8 cellular contexts compared by ENCODE assay signal in genomic region chr10:71963756-71964668, GRCh38. TPM values are rescaled to one million over a fixed set of nuclear protein-coding genes. Genes with fewer than 3 reads are reported as not detected.
DNase-seq lines count a peak whose midpoint lies in the region; ATAC-seq and TF ChIP-seq lines count a peak whose summit lies in the region.

Gene CHST3 (plus strand): TSS chr10:71964395. CDS start chr10:72005843, 41,448 bp downstream.

- peaks cover 45% of the 10 kb centered on the region for H3K27me3 Mint-ChIP-seq in activated CD4-positive, alpha-beta T cell treated with anti-CD3 and anti-CD28 coated beads for 36 hours

- intact Hi-C loops in activated CD4-positive, alpha-beta T cell treated with anti-CD3 and anti-CD28 coated beads for 36 hours (cut with DNase I, micrococcal nuclease) = loop anchor here in 1 of 2 experiments (10.0 kb wide), 1 partner anchor 281 kb away; no protein-coding TSS in a partner anchor
- intact Hi-C loops in lower lobe of right lung (cut with DNase I) = no loop called here

- H3K36me3 ChIP-seq in lower lobe of right lung = no peaks in the 10 kb centered on the region

- peaks cover 33% of the 10 kb centered on the region for H3K4me1 ChIP-seq in lower lobe of right lung

- H3K27me3 ChIP-seq in lower lobe of right lung (ENCODE audit: low read depth) = peaks cover 12% of the 10 kb centered on the region

- peak within 1 kb of the TSS; percentile 78 for H3K27ac Mint-ChIP-seq in activated CD4-positive, alpha-beta T cell treated with anti-CD3 and anti-CD28 coated beads for 36 hours

- POLR2A ChIA-PET in activated CD4-positive, alpha-beta T cell treated with anti-CD3 and anti-CD28 coated beads for 36 hours (lab: Charles Lee) = interaction anchor here (0.6 kb wide), 1 partner anchor 67 kb away, joined by 5 read pairs; no protein-coding TSS in a partner anchor
- POLR2A ChIA-PET in RWPE1 (lab: Yijun Ruan, JAX; ENCODE audit: low non-redundant PET) = no interaction called here

- no peaks in the 10 kb centered on the region for H3K9me3 Mint-ChIP-seq in activated CD4-positive, alpha-beta T cell treated with anti-CD3 and anti-CD28 coated beads for 36 hours (ENCODE audit: low read depth)

- TF ChIP-seq CTCF in RWPE1 (conservative IDR thresholded peaks at IDR 0.05; ENCODE audit: low read depth) (no peak), lower lobe of right lung (IDR thresholded peaks at IDR 0.05) (no peak)

- CTCF ChIA-PET in activated CD4-positive, alpha-beta T cell treated with anti-CD3 and anti-CD28 coated beads for 36 hours (lab: Charles Lee) = interaction anchor here (0.8 to 1.4 kb wide), 2 partner anchors 68 to 108 kb away, joined by 3 to 7 read pairs; no protein-coding TSS in a partner anchor
- CTCF ChIA-PET in RWPE1 (lab: Yijun Ruan, JAX) = interaction anchor here (0.6 to 1.5 kb wide), 2 partner anchors 67 to 290 kb away, joined by 3 to 5 read pairs; no protein-coding TSS in a partner anchor

- H3K4me1 Mint-ChIP-seq in activated CD4-positive, alpha-beta T cell treated with anti-CD3 and anti-CD28 coated beads for 36 hours = peaks cover 18% of the 10 kb centered on the region

- H3K27ac ChIP-seq in RWPE1 = peak within 1 kb of the TSS; percentile 93
- H3K27ac ChIP-seq in lower lobe of right lung = peak within 1 kb of the TSS; percentile 92
- peak within 1 kb of the TSS; percentile 97 for H3K27ac ChIP-seq in substantia nigra (ENCODE audit: low read depth, low read length, poor library complexity, severe bottlenecking)

- H3K4me3 ChIP-seq in lower lobe of right lung = peak within 1 kb of the TSS; percentile 67

- no peaks in the 10 kb centered on the region for H3K36me3 Mint-ChIP-seq in activated CD4-positive, alpha-beta T cell treated with anti-CD3 and anti-CD28 coated beads for 36 hours (ENCODE audit: low read depth)

- peak within 1 kb of the TSS; percentile 73 for H3K4me3 Mint-ChIP-seq in activated CD4-positive, alpha-beta T cell treated with anti-CD3 and anti-CD28 coated beads for 36 hours

- peak; percentile 37 for ATAC-seq in activated CD4-positive, alpha-beta T cell treated with anti-CD3 and anti-CD28 coated beads for 36 hours
- ATAC-seq in lower lobe of right lung (peak; percentile 82 to 84), HG02970 (IDR thresholded peaks at IDR 0.05; ENCODE audit: low FRiP score, unreplicated experiment) (no peak), HG03025 (IDR thresholded peaks at IDR 0.05; ENCODE audit: low FRiP score, unreplicated experiment) (no peak)

- DNase-seq in activated CD4-positive, alpha-beta T cell treated with anti-CD3 and anti-CD28 coated beads for 36 hours = peak; percentile 34
- DNase-seq in activated CD4-positive, alpha-beta T cell treated with anti-CD3 and anti-CD28 coated beads for 4 hours = no peak
- no peak for DNase-seq in RWPE1 (ENCODE audit: low spot score)
- DNase-seq in ecto neural progenitor cell (ENCODE audit: low spot score) = peak; percentile 82
- DNase-seq in lower lobe of right lung = peak; percentile 62
- DNase-seq in substantia nigra (lab: John Stamatoyannopoulos, UW) = peak in 39 of 49 donors; percentile 45 to 82 (median 67)

- H3K9me3 ChIP-seq in lower lobe of right lung = no peaks in the 10 kb centered on the region

RNA-seq across cellular contexts. Expression of gene CHST3, which starts in this region (rescaled TPM):
- under 1 TPM; 0.46 to 0.47 TPM for total RNA-seq in activated CD4-positive, alpha-beta T cell treated with anti-CD3 and anti-CD28 coated beads for 36 hours
- 12.0 TPM for total RNA-seq in lower lobe of right lung

Comparison
In these comparisons a context has a peak if more than half of its experiments do, and no peak if none do; other contexts are left out.
1. Peak in DNase-seq and ATAC-seq in activated CD4-positive, alpha-beta T cell treated with anti-CD3 and anti-CD28 coated beads for 36 hours; RNA of the gene not detected or under 1 TPM.
2. ATAC-seq: peak in lower lobe of right lung (2 of 2); none in HG02970 (single experiment) and HG03025 (single experiment).
3. DNase-seq: peak in ecto neural progenitor cell (single experiment), lower lobe of right lung (single experiment) and substantia nigra (39 of 49); none in activated CD4-positive, alpha-beta T cell treated with anti-CD3 and anti-CD28 coated beads for 4 hours (0 of 2) and RWPE1 (single experiment).
4. Peak in every context shown above with its lines, with median percentiles within 50 percentile points of each other: H3K27ac ChIP-seq.